In genomic region chr19:2475702-2476450, GRCh38 we compare ENCODE assay signal across 1 cellular context.
TF ChIP-seq lines count a peak whose summit lies in the region.

TSS of gene GADD45B (plus strand) at chr19:2476127. CDS start at chr19:2476359, 232 bp downstream.

TF ChIP-seq in HEK293, 187 proteins besides CTCF, POLR2A, EP300 and RAD21 (continued from another document and continues in another):
- TF ChIP-seq, protein P1, sequence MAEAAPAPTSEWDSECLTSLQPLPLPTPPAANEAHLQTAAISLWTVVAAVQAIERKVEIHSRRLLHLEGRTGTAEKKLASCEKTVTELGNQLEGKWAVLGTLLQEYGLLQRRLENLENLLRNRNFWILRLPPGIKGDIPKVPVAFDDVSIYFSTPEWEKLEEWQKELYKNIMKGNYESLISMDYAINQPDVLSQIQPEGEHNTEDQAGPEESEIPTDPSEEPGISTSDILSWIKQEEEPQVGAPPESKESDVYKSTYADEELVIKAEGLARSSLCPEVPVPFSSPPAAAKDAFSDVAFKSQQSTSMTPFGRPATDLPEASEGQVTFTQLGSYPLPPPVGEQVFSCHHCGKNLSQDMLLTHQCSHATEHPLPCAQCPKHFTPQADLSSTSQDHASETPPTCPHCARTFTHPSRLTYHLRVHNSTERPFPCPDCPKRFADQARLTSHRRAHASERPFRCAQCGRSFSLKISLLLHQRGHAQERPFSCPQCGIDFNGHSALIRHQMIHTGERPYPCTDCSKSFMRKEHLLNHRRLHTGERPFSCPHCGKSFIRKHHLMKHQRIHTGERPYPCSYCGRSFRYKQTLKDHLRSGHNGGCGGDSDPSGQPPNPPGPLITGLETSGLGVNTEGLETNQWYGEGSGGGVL (tag by site-specific recombination; IDR thresholded peaks at IDR 0.05), result peak; percentile 84
- peak; percentile 54 for TF ChIP-seq ZNF184 (tag by site-specific recombination; IDR thresholded peaks at IDR 0.05)
- TF ChIP-seq ZNF560 (tag by site-specific recombination; IDR thresholded peaks at IDR 0.05; ENCODE audit: borderline replicate concordance), result no peak
- TF ChIP-seq ZBTB1 (tag by site-specific recombination; IDR thresholded peaks at IDR 0.05), result 0 out of 2 replicates have a peak, but pooled peaks have one; percentile 26
- TF ChIP-seq ZNF221 (tag by site-specific recombination; IDR thresholded peaks at IDR 0.05; ENCODE audit: borderline replicate concordance), result no peak
- peak; percentile 47 for TF ChIP-seq PRDM10 (tag by site-specific recombination; IDR thresholded peaks at IDR 0.05)
- no peak for TF ChIP-seq ZNF211 (tag by site-specific recombination; IDR thresholded peaks at IDR 0.05; ENCODE audit: low read depth)
- no peak for TF ChIP-seq ZNF514 (tag by site-specific recombination; IDR thresholded peaks at IDR 0.05)
- TF ChIP-seq ZNF660 (tag by site-specific recombination; IDR thresholded peaks at IDR 0.05), result peak; percentile 85; the same call in 1 of the 2 replicates
- 0 out of 2 replicates have a peak, but pooled peaks have one; percentile 8 for TF ChIP-seq ZNF561 (tag by site-specific recombination; IDR thresholded peaks at IDR 0.05; ENCODE audit: borderline replicate concordance)
- no peak for TF ChIP-seq ZFP41 (tag by site-specific recombination; IDR thresholded peaks at IDR 0.05; ENCODE audit: borderline replicate concordance)
- TF ChIP-seq GLIS2 (tag by site-specific recombination; IDR thresholded peaks at IDR 0.05), result peak; percentile 77
- peak; percentile 96 for TF ChIP-seq ZNF362 (tag by site-specific recombination; IDR thresholded peaks at IDR 0.05)
- TF ChIP-seq EGR2 (tag by site-specific recombination; IDR thresholded peaks at IDR 0.05; ENCODE audit: low read depth), result peak; percentile 86; the same call in 1 of the 2 replicates
- TF ChIP-seq SP2 (tag by site-specific recombination; IDR thresholded peaks at IDR 0.05), result peak; percentile 89
- TF ChIP-seq ZNF658 (tag by site-specific recombination; IDR thresholded peaks at IDR 0.05), result no peak
- no peak for TF ChIP-seq ZNF202 (tag by site-specific recombination; IDR thresholded peaks at IDR 0.05; ENCODE audit: borderline replicate concordance)
- TF ChIP-seq ZNF155 (tag by site-specific recombination; IDR thresholded peaks at IDR 0.05), result no peak
- TF ChIP-seq ZNF704 (tag by site-specific recombination; IDR thresholded peaks at IDR 0.05), result no peak
- no peak; the same call in 1 of the 2 replicates for TF ChIP-seq ZNF169 (tag by site-specific recombination; IDR thresholded peaks at IDR 0.05)
- TF ChIP-seq ZNF416 (tag by site-specific recombination; IDR thresholded peaks at IDR 0.05), result no peak; the same call in 1 of the 2 replicates
- TF ChIP-seq KLF17 (tag by site-specific recombination; IDR thresholded peaks at IDR 0.05), result peak; percentile 21
- no peak for TF ChIP-seq ZNF529 (tag by site-specific recombination; IDR thresholded peaks at IDR 0.05; ENCODE audit: insufficient replicate concordance)
- TF ChIP-seq, protein P2, sequence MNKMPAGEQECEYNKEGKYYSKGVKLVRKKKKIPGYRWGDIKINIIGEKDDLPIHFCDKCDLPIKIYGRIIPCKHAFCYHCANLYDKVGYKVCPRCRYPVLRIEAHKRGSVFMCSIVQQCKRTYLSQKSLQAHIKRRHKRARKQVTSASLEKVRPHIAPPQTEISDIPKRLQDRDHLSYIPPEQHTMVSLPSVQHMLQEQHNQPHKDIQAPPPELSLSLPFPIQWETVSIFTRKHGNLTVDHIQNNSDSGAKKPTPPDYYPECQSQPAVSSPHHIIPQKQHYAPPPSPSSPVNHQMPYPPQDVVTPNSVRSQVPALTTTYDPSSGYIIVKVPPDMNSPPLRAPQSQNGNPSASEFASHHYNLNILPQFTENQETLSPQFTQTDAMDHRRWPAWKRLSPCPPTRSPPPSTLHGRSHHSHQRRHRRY (tag by site-specific recombination; IDR thresholded peaks at IDR 0.05), result peak; percentile 52; the same call in 1 of the 2 replicates
- TF ChIP-seq KLF7 (tag by site-specific recombination; IDR thresholded peaks at IDR 0.05; ENCODE audit: borderline replicate concordance), result no peak
- peak; percentile 71 for TF ChIP-seq ZBTB26 (tag by site-specific recombination; optimal IDR thresholded peaks at IDR 0.05)
- peak; percentile 86; the same call in 1 of the 2 replicates for TF ChIP-seq ZNF777 (tag by site-specific recombination; IDR thresholded peaks at IDR 0.05; ENCODE audit: borderline replicate concordance)
- 0 out of 2 replicates have a peak, but pooled peaks have one; percentile 43 for TF ChIP-seq KLF10 (tag by site-specific recombination; IDR thresholded peaks at IDR 0.05)
- 0 out of 2 replicates have a peak, but pooled peaks have one; percentile 4 for TF ChIP-seq BCL11B (tag by site-specific recombination; IDR thresholded peaks at IDR 0.05; ENCODE audit: low read depth)
- no peak for TF ChIP-seq ZNF266 (tag by site-specific recombination; IDR thresholded peaks at IDR 0.05; ENCODE audit: low read depth)
- TF ChIP-seq GFI1B (tag by site-specific recombination; IDR thresholded peaks at IDR 0.05), result no peak
- no peak for TF ChIP-seq ZNF132 (tag by site-specific recombination; IDR thresholded peaks at IDR 0.05; ENCODE audit: borderline replicate concordance)
- 0 out of 2 replicates have a peak, but pooled peaks have one; percentile 8 for TF ChIP-seq ZNF654 (tag by site-specific recombination; IDR thresholded peaks at IDR 0.05; ENCODE audit: low read depth)
- no peak for TF ChIP-seq ZNF747 (tag by site-specific recombination; IDR thresholded peaks at IDR 0.05)
- no peak for TF ChIP-seq HOXD13 (CRISPR knock-in tag; IDR thresholded peaks at IDR 0.05; ENCODE audit: borderline replicate concordance)
- no peak for TF ChIP-seq REPIN1 (tag by site-specific recombination; IDR thresholded peaks at IDR 0.05; ENCODE audit: low read depth)
- TF ChIP-seq ZBTB17 (tag by site-specific recombination; IDR thresholded peaks at IDR 0.05), result peak; percentile 76
- no peak; the same call in 1 of the 2 replicates for TF ChIP-seq ZFP69B (tag by site-specific recombination; IDR thresholded peaks at IDR 0.05)
- TF ChIP-seq SP3 (tag by site-specific recombination; IDR thresholded peaks at IDR 0.05), result peak; percentile 82
- no peak for TF ChIP-seq ZNF791 (tag by site-specific recombination; IDR thresholded peaks at IDR 0.05)
- peak; percentile 18 for TF ChIP-seq ZNF335 (tag by site-specific recombination; conservative IDR thresholded peaks at IDR 0.05)
- 0 out of 2 replicates have a peak, but pooled peaks have one; percentile 13 for TF ChIP-seq ZSCAN16 (tag by site-specific recombination; IDR thresholded peaks at IDR 0.05)
- TF ChIP-seq ZNF473 (tag by site-specific recombination; IDR thresholded peaks at IDR 0.05), result no peak
- TF ChIP-seq, protein P3, sequence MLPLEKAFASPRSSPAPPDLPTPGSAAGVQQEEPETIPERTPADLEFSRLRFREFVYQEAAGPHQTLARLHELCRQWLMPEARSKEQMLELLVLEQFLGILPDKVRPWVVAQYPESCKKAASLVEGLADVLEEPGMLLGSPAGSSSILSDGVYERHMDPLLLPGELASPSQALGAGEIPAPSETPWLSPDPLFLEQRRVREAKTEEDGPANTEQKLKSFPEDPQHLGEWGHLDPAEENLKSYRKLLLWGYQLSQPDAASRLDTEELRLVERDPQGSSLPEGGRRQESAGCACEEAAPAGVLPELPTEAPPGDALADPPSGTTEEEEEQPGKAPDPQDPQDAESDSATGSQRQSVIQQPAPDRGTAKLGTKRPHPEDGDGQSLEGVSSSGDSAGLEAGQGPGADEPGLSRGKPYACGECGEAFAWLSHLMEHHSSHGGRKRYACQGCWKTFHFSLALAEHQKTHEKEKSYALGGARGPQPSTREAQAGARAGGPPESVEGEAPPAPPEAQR (tag by site-specific recombination; IDR thresholded peaks at IDR 0.05), result no peak; the same call in 1 of the 2 replicates
- TF ChIP-seq ZNF623 (tag by site-specific recombination; IDR thresholded peaks at IDR 0.05), result peak; percentile 32; the same call in 1 of the 2 replicates
- TF ChIP-seq ZNF501 (tag by site-specific recombination; IDR thresholded peaks at IDR 0.05), result no peak
- TF ChIP-seq ZNF843 (tag by site-specific recombination; IDR thresholded peaks at IDR 0.05), result peak; percentile 12; the same call in 1 of the 2 replicates
- TF ChIP-seq ZNF513 (tag by site-specific recombination; IDR thresholded peaks at IDR 0.05), result peak; percentile 7; the same call in 1 of the 2 replicates
- TF ChIP-seq PRDM1 (tag by site-specific recombination; IDR thresholded peaks at IDR 0.05), result 0 out of 2 replicates have a peak, but pooled peaks have one; percentile 0
- TF ChIP-seq ZFP3 (tag by site-specific recombination; IDR thresholded peaks at IDR 0.05; ENCODE audit: low read depth), result no peak
- 0 out of 2 replicates have a peak, but pooled peaks have one; percentile 16 for TF ChIP-seq ZNF24 (tag by site-specific recombination; IDR thresholded peaks at IDR 0.05)
- TF ChIP-seq ZNF391 (tag by site-specific recombination; IDR thresholded peaks at IDR 0.05; ENCODE audit: borderline replicate concordance, low read depth), result peak; percentile 80; the same call in 1 of the 2 replicates
